Comparison of ENCODE assay signal across 18 cellular contexts in the genomic region with DNA sequence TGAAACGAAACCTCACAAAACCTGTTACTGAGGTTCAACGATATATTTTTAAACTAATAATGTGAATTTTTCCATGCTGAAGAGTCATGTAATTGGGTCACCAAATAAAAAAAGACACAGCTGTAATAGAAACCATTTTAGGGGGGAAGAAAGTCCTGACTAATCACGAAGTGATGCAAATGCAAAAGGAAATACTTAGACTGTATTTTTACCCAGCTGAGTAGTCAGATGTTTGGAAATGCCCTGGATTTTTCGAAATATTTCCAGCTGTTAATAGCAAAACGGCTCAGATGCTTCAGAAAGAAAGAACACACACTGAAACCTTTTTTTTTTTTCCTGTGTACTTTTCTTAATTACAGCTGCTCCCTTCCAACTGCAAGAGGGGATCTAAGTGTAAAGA.
A peak's percentile ranks its signal among the peaks of the same experiment; 100 is the strongest.
DNase-seq lines count a peak whose midpoint lies in the region; ATAC-seq, FAIRE-seq and TF ChIP-seq lines count a peak whose summit lies in the region.
"Had no signal": no experiment of that assay in that cellular context is flagged by ENCODE, and none has a peak within 500 bp of the region (broad histone marks: within the 10 kb centered on the region; RNA-seq: fewer than 3 reads in every experiment).

No MANE protein-coding gene starts in this region.

- H3K9me3 Mint-ChIP-seq in astrocyte (ENCODE audit: unreplicated experiment): no peaks in the 10 kb centered on the region
- H3K9me3 Mint-ChIP-seq: activated B cell treated with CpG ODN at 0.5 μM for 24 hours had no signal

- peak; percentile 92 for FAIRE-seq in astrocyte (lab: Jason Lieb, UNC)
- FAIRE-seq: keratinocyte had no signal

- H3K27ac Mint-ChIP-seq in astrocyte (ENCODE audit: unreplicated experiment): no peak overlapping the region
- H3K27ac Mint-ChIP-seq: activated B cell treated with CpG ODN at 0.5 μM for 24 hours had no signal

- POLR2A ChIA-PET in A673 (lab: Charles Lee; ENCODE audit: low non-redundant PET): interaction anchor here (0.6 kb wide), 1 partner anchor 77 kb away, joined by 8 read pairs; no protein-coding TSS in a partner anchor

- CTCF ChIA-PET in A673 (lab: Charles Lee): no interaction called here

- H3K4me3 ChIP-seq in astrocyte (ENCODE audit: insufficient read depth, low read depth, low read length) (no peak overlapping the region), skeletal muscle satellite cell (ENCODE audit: low read length) (peak overlapping the region; percentile 51), A673 (ENCODE audit: low read depth, low read length, poor library complexity, severe bottlenecking) (no peak overlapping the region), Peyer's patch (no peak overlapping the region)
- H3K4me3 ChIP-seq: SJCRH30 had no signal

- peaks cover 17% of the 10 kb centered on the region for H3K4me1 Mint-ChIP-seq in astrocyte (ENCODE audit: low read depth, unreplicated experiment)
- H3K4me1 Mint-ChIP-seq: activated B cell treated with CpG ODN at 0.5 μM for 24 hours had no signal

- BruUV-seq in A673 (replicated peaks; lab: Mats Ljungman, UMichigan): no TSS peak

- DNase-seq in GM04503 (ENCODE audit: low read depth) (peak; percentile 51), astrocyte (ENCODE audit: low read depth) (peak; percentile 35), left cardiac atrium (no peak), A673 (ENCODE audit: low spot score) (no peak), hippocampal formation (lab: John Stamatoyannopoulos, UW) (no peak), ecto neural progenitor cell (ENCODE audit: low spot score) (no peak), Peyer's patch (no peak)
- DNase-seq: activated B cell treated with CpG ODN at 0.5 μM for 24 hours; activated T-cell treated with anti-CD3 and anti-CD28 coated beads, Interleukin-2, amount 50 U/mL, for 1 hour; NCI-H1105; NCI-H524 treated with DMSO at 0.1 percent for 48 hours; SJCRH30; stimulated activated CD4-positive, alpha-beta T cell treated with anti-CD3 and anti-CD28 coated beads, Interleukin-2, amount 100 ng/mL, for 24 hours; stimulated activated naive CD4-positive, alpha-beta T cell had no signal

- H3K27ac ChIP-seq in astrocyte (ENCODE audit: low read depth, low read length): no peak overlapping the region
- no peak overlapping the region for H3K27ac ChIP-seq in A673 (ENCODE audit: low read depth, low read length, poor library complexity, severe bottlenecking)
- no peak overlapping the region for H3K27ac ChIP-seq in Peyer's patch
- H3K27ac ChIP-seq: neutrophil, SJCRH30 had no signal

- TF ChIP-seq CTCF in astrocyte (IDR thresholded peaks at IDR 0.05; ENCODE audit: insufficient read depth, low read depth, low read length) (no peak), A673 (conservative IDR thresholded peaks at IDR 0.05; ENCODE audit: low read depth, low read length) (no peak), Peyer's patch (IDR thresholded peaks at IDR 0.05) (no peak)

- H3K9ac ChIP-seq in astrocyte (ENCODE audit: low read length) (no peak overlapping the region), skeletal muscle satellite cell (ENCODE audit: low read depth, low read length) (peak overlapping the region; percentile 79)

- H2AFZ ChIP-seq in astrocyte (ENCODE audit: low read depth, low read length): no peak overlapping the region

- no peak for TF ChIP-seq POLR2A in Peyer's patch (IDR thresholded peaks at IDR 0.05)

- no peaks in the 10 kb centered on the region for H3K36me3 Mint-ChIP-seq in astrocyte (ENCODE audit: low read depth, unreplicated experiment)

- H3K27me3 ChIP-seq in astrocyte (ENCODE audit: insufficient read depth, low read length): peaks cover 4% of the 10 kb centered on the region
- H3K27me3 ChIP-seq in skeletal muscle satellite cell (ENCODE audit: control insufficient read depth, insufficient read depth, low read length): no peaks in the 10 kb centered on the region
- peaks cover 63% of the 10 kb centered on the region for H3K27me3 ChIP-seq in A673 (replicated peaks; ENCODE audit: insufficient read depth, low read depth, low read length, poor library complexity)
- H3K27me3 ChIP-seq in Peyer's patch: no peaks in the 10 kb centered on the region
- H3K27me3 ChIP-seq: breast epithelium, neutrophil, SJCRH30 had no signal

- no peaks in the 10 kb centered on the region for H3K36me3 ChIP-seq in astrocyte (ENCODE audit: insufficient read depth, low read length)
- no peaks in the 10 kb centered on the region for H3K36me3 ChIP-seq in skeletal muscle satellite cell (ENCODE audit: insufficient read depth, low read length)
- H3K36me3 ChIP-seq in A673 (ENCODE audit: insufficient read depth, low read length, poor library complexity, severe bottlenecking): no peaks in the 10 kb centered on the region
- no peaks in the 10 kb centered on the region for H3K36me3 ChIP-seq in Peyer's patch
- H3K36me3 ChIP-seq: breast epithelium, neutrophil, SJCRH30 had no signal

- H3K79me2 ChIP-seq in astrocyte (ENCODE audit: insufficient read depth, low read length): no peaks in the 10 kb centered on the region

- no peak overlapping the region for H3K4me3 Mint-ChIP-seq in astrocyte (ENCODE audit: unreplicated experiment)
- H3K4me3 Mint-ChIP-seq: activated B cell treated with CpG ODN at 0.5 μM for 24 hours had no signal

- peaks cover 9% of the 10 kb centered on the region for H3K4me1 ChIP-seq in astrocyte (ENCODE audit: insufficient read depth, low read length)
- H3K4me1 ChIP-seq in skeletal muscle satellite cell (ENCODE audit: control insufficient read depth, insufficient read depth, low read length): peaks cover 26% of the 10 kb centered on the region
- H3K4me1 ChIP-seq in A673 (ENCODE audit: insufficient read depth, low read length, poor library complexity, severe bottlenecking): no peaks in the 10 kb centered on the region
- no peaks in the 10 kb centered on the region for H3K4me1 ChIP-seq in Peyer's patch
- H3K4me1 ChIP-seq: breast epithelium had no signal

- peak overlapping the region; percentile 19 for H3K4me2 ChIP-seq in astrocyte (ENCODE audit: low read length)
- H3K4me2 ChIP-seq in skeletal muscle satellite cell (ENCODE audit: low read length): peak overlapping the region; percentile 77

- intact Hi-C loops in left cardiac atrium (cut with DNase I) (no loop called here), A673 (cut with micrococcal nuclease; ENCODE audit: unreplicated experiment) (no loop called here)

- H3K27me3 Mint-ChIP-seq in astrocyte (ENCODE audit: low read depth, unreplicated experiment): peaks cover 20% of the 10 kb centered on the region

- H4K20me1 ChIP-seq in astrocyte (ENCODE audit: insufficient read depth, low read length): no peaks in the 10 kb centered on the region

- H3K9me3 ChIP-seq in astrocyte (ENCODE audit: insufficient read depth, low read depth, low read length) (no peaks in the 10 kb centered on the region), skeletal muscle satellite cell (replicated peaks; ENCODE audit: low read length) (no peaks in the 10 kb centered on the region), A673 (ENCODE audit: low read depth, low read length, poor library complexity, severe bottlenecking) (no peaks in the 10 kb centered on the region), Peyer's patch (no peaks in the 10 kb centered on the region)
- H3K9me3 ChIP-seq: breast epithelium, neutrophil, SJCRH30 had no signal

- ATAC-seq in left cardiac atrium: peak; percentile 44 to 77

Comparison
In these comparisons a context has a peak if more than half of its experiments do, and no peak if none do; other contexts are left out.
1. DNase-seq: peak in GM04503 (single experiment) and astrocyte (single experiment); none in left cardiac atrium (single experiment), A673 (single experiment), hippocampal formation (0 of 2), ecto neural progenitor cell (single experiment) and Peyer's patch (0 of 3).